14 cellular contexts compared by ENCODE assay signal in the genomic region with DNA sequence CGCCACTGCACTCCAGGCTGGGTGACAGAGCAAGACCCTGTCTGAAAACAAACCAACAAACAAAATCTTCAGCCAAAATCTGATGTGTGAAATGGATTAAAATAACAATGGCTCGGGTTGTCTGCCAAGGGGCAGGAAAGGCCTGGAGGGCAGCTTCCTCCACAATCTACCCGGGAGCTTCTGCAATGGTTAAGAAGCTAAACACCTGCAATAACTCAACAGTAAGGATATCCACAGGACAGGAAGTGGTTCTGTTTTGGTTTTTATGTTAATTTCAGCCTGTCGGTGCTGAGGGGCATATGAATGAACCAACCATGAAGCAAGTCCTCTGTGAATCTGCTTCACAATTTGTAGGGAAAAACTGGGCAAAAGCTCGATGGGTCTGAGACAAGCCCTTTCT. TPM values are rescaled to one million over a fixed set of nuclear protein-coding genes. Genes with fewer than 3 reads are reported as not detected.
DNase-seq lines count a peak whose midpoint lies in the region; ATAC-seq, FAIRE-seq and TF ChIP-seq lines count a peak whose summit lies in the region.
"Had no signal": no experiment of that assay in that cellular context is flagged by ENCODE, and none has a peak within 500 bp of the region (broad histone marks: within the 10 kb centered on the region; RNA-seq: fewer than 3 reads in every experiment).

No MANE protein-coding gene starts in this region.

- intact Hi-C loops in GM12878 (cut with micrococcal nuclease; ENCODE audit: unreplicated experiment), result no loop called here

- no peak for FAIRE-seq in GM12878 (lab: Jason Lieb, UNC)
- FAIRE-seq: kidney, urothelium cell line had no signal

- H2AFZ ChIP-seq in GM12878 (ENCODE audit: control insufficient read depth, low read depth, low read length), result no peak overlapping the region

- H4K20me1 ChIP-seq in GM12878 (ENCODE audit: control insufficient read depth, insufficient read depth), result no peaks in the 10 kb centered on the region

- H3K9me3 Mint-ChIP-seq in activated T-cell treated with anti-CD3 and anti-CD28 coated beads, Interleukin-2, amount 50 U/mL, for 72 hours, result no peaks in the 10 kb centered on the region
- H3K9me3 Mint-ChIP-seq in progenitor cell of endocrine pancreas (ENCODE audit: low read depth), result no peaks in the 10 kb centered on the region
- H3K9me3 Mint-ChIP-seq: nephron had no signal

- H3K9me3 ChIP-seq in GM12878 (replicated peaks; ENCODE audit: control insufficient read depth, insufficient read depth, low read length), result no peaks in the 10 kb centered on the region

- no peak for TF ChIP-seq POLR2A in GM12878 (IDR thresholded peaks at IDR 0.05; ENCODE audit: low read depth, low read length)

- no peak overlapping the region for H3K4me2 ChIP-seq in GM12878 (ENCODE audit: control insufficient read depth, insufficient read depth)

- RAD21 ChIA-PET in GM12878 (lab: Charles Lee; ENCODE audit: unreplicated experiment), result no interaction called here

- H3K9ac ChIP-seq in GM12878 (ENCODE audit: control insufficient read depth, insufficient read depth, low read length), result no peak overlapping the region

- H3K4me3 Mint-ChIP-seq in activated T-cell treated with anti-CD3 and anti-CD28 coated beads, Interleukin-2, amount 50 U/mL, for 72 hours, result no peak overlapping the region
- H3K4me3 Mint-ChIP-seq in progenitor cell of endocrine pancreas (ENCODE audit: low read depth), result no peak overlapping the region
- H3K4me3 Mint-ChIP-seq: nephron had no signal

- CTCF ChIA-PET in GM12878 (lab: Yijun Ruan, JAX), result interaction anchor here (0.6 kb wide), 1 partner anchor 37 kb away, joined by 3 read pairs; no protein-coding TSS in a partner anchor

- no peak for TF ChIP-seq RAD21 in GM12878 (IDR thresholded peaks at IDR 0.05; ENCODE audit: insufficient read depth, low read depth, low read length)

- BruUV-seq in GM12878 (replicated peaks; lab: Mats Ljungman, UMichigan), result no TSS peak

- TF ChIP-seq EP300 in GM12878 (IDR thresholded peaks at IDR 0.05; ENCODE audit: borderline replicate concordance in 1 of 2, control insufficient read depth in 1 of 2, low read depth in 2 of 2, low read length in 2 of 2), result no peak

- no peak overlapping the region for H3K4me3 ChIP-seq in GM12878

- no peaks in the 10 kb centered on the region for H3K27me3 ChIP-seq in GM12878 (replicated peaks in 1 of 2; ENCODE audit: control insufficient read depth in 2 of 2, insufficient read depth in 2 of 2, low read length in 1 of 2)

- in situ Hi-C loops in GM12878 (cut with MboI), result no loop called here

- no peak for DNase-seq in activated T-cell treated with anti-CD3 and anti-CD28 coated beads, Interleukin-2, amount 50 U/mL, for 72 hours
- DNase-seq in activated T-cell treated with anti-CD3 and anti-CD28 coated beads, Interleukin-2, amount 50 U/mL, for 1 hour, result no peak
- peak; percentile 29 for DNase-seq in MV-4-11 (lab: John Stamatoyannopoulos, UW)
- DNase-seq in GM12878 (ENCODE audit: low read depth, low spot score), result no peak
- DNase-seq in progenitor cell of endocrine pancreas (ENCODE audit: low spot score, unreplicated experiment), result no peak
- no peak for DNase-seq in germinal center (ENCODE audit: low spot score)
- DNase-seq in UCSD-AML1 (lab: John Stamatoyannopoulos, UW; ENCODE audit: unreplicated experiment), result no peak
- no peak for DNase-seq in T-helper 9 cell
- DNase-seq: activated effector memory CD4-positive, alpha-beta T cell treated with Interleukin-2 at 50 U/mL for 16 hours; cerebellar nuclear complex; kidney had no signal

- no peaks in the 10 kb centered on the region for H3K4me1 ChIP-seq in GM12878 (ENCODE audit: control insufficient read depth, insufficient read depth, low read length)

- WGBS in GM12878 (ENCODE audit: insufficient coverage, insufficient replicate concordance, low lambda C conversion rate, missing lambda C conversion rate), result 41% methylated on average over 5 of the region's 5 CpGs

- peaks cover 9 to 18% of the 10 kb centered on the region in 2 donors for H3K36me3 Mint-ChIP-seq in activated T-cell treated with anti-CD3 and anti-CD28 coated beads, Interleukin-2, amount 50 U/mL, for 72 hours (ENCODE audit: insufficient read depth in 2 of 2)
- peaks cover 55% of the 10 kb centered on the region for H3K36me3 Mint-ChIP-seq in progenitor cell of endocrine pancreas (ENCODE audit: insufficient read depth)

- no peak overlapping the region for H3K27ac ChIP-seq in GM12878 (ENCODE audit: control insufficient read depth, insufficient read depth)
- H3K27ac ChIP-seq: VCaP had no signal

- ATAC-seq in activated T-cell treated with anti-CD3 and anti-CD28 coated beads, Interleukin-2, amount 50 U/mL, for 72 hours (replicated peaks in 1 of 2), result peak in 1 of 2 donors; percentile 30
- ATAC-seq in GM12878, result no peak

- TF ChIP-seq CTCF in GM12878 (IDR thresholded peaks at IDR 0.05 in 2 of 3, conservative IDR thresholded peaks at IDR 0.05 in 1 of 3; ENCODE audit: control insufficient read depth in 2 of 3, extremely low read depth in 1 of 3, insufficient read depth in 1 of 3, low read depth in 3 of 3, low read length in 3 of 3), result no peak
- no peak for TF ChIP-seq CTCF in progenitor cell of endocrine pancreas (IDR thresholded peaks at IDR 0.05; ENCODE audit: unreplicated experiment)

- H3K36me3 ChIP-seq in GM12878 (ENCODE audit: control insufficient read depth in 2 of 2, insufficient read depth in 2 of 2, low read length in 1 of 2), result peaks cover 11 to 39% of the 10 kb centered on the region in 2 experiments

- peaks cover 23% of the 10 kb centered on the region for H3K4me1 Mint-ChIP-seq in activated T-cell treated with anti-CD3 and anti-CD28 coated beads, Interleukin-2, amount 50 U/mL, for 72 hours (ENCODE audit: low read depth)
- no peaks in the 10 kb centered on the region for H3K4me1 Mint-ChIP-seq in progenitor cell of endocrine pancreas (ENCODE audit: low read depth)

- POLR2A ChIA-PET in GM12878 (lab: Charles Lee), result interaction anchor here (0.6 kb wide), 1 partner anchor 61 kb away, joined by 4 read pairs; no protein-coding TSS in a partner anchor

- H3K27me3 Mint-ChIP-seq in activated T-cell treated with anti-CD3 and anti-CD28 coated beads, Interleukin-2, amount 50 U/mL, for 72 hours (ENCODE audit: low read depth), result no peaks in the 10 kb centered on the region
- no peaks in the 10 kb centered on the region for H3K27me3 Mint-ChIP-seq in progenitor cell of endocrine pancreas

- SMC1A ChIA-PET in GM12878 (lab: Charles Lee; ENCODE audit: uncharacterized antibody, unreplicated experiment), result no interaction called here

- peak overlapping the region; percentile 14 for H3K27ac Mint-ChIP-seq in activated T-cell treated with anti-CD3 and anti-CD28 coated beads, Interleukin-2, amount 50 U/mL, for 72 hours
- H3K27ac Mint-ChIP-seq in progenitor cell of endocrine pancreas, result peak overlapping the region; percentile 67

- no peaks in the 10 kb centered on the region for H3K79me2 ChIP-seq in GM12878 (ENCODE audit: control insufficient read depth, insufficient read depth, low read length)

TF ChIP-seq in GM12878, 131 proteins besides CTCF, POLR2A, EP300 and RAD21 (continues in another document):
- TF ChIP-seq, protein P1, sequence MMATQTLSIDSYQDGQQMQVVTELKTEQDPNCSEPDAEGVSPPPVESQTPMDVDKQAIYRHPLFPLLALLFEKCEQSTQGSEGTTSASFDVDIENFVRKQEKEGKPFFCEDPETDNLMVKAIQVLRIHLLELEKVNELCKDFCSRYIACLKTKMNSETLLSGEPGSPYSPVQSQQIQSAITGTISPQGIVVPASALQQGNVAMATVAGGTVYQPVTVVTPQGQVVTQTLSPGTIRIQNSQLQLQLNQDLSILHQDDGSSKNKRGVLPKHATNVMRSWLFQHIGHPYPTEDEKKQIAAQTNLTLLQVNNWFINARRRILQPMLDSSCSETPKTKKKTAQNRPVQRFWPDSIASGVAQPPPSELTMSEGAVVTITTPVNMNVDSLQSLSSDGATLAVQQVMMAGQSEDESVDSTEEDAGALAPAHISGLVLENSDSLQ (IDR thresholded peaks at IDR 0.05), result peak; percentile 66

RNA-seq across cellular contexts. Expression of gene RAD52, which starts 34.4 kb away (rescaled TPM):
- total RNA-seq in activated T-cell treated with anti-CD3 and anti-CD28 coated beads, Interleukin-2, amount 50 U/mL, for 72 hours, result 10 to 100 TPM; 12.1 to 18.1 TPM
- total RNA-seq in GM12878 (2013; cell fraction: nucleolus; rRNA removed), result 80.3 and 81.5 TPM in 2 replicates
- total RNA-seq in GM12878 (2014; rRNA removed) (10.2 and 10.7 TPM in 2 replicates), GM12878 (2014; rRNA removed; fragmentation: Illumina TruSeq; extraction: Trizol) (9.3 and 11.4 TPM in 2 replicates), GM12878 (2021) (6.5 and 6.6 TPM in 2 replicates), progenitor cell of endocrine pancreas (41.2 and 52.6 TPM in 2 replicates)
- 4.4 TPM for polyA plus RNA-seq in GM12878 (2011; ENCODE audit: low read depth)
- polyA plus RNA-seq in GM12878 (2011; rRNA removed) (13.1 and 15.7 TPM in 2 replicates), GM12878 (2014; fragmentation: Illumina TruSeq; extraction: Trizol) (5.9 and 8.5 TPM in 2 replicates), GM12878 (2014; fragmentation: Nextera tagmentation; extraction: Ambion mirVana) (1 to 10 TPM; 2.0 to 2.9 TPM), GM12878 (2014; rRNA removed) (11.2 and 11.3 TPM in 2 replicates), GM12878 (2016; fragmentation: Nextera tagmentation; extraction: Ambion mirVana) (1 to 10 TPM; 7.7 to 9.7 TPM)
- 10.6 and 16.5 TPM in 2 replicates for polyA plus RNA-seq in GM12878 (2011; cell fraction: cytosol; rRNA removed)
- polyA plus RNA-seq in GM12878 (2011; cell fraction: nucleus; rRNA removed), result 52.6 and 66.0 TPM in 2 replicates
- polyA plus RNA-seq in GM12878 (2012), result 4.0 and 8.3 TPM in 2 replicates
- 19.2 and 29.6 TPM in 2 replicates for polyA minus RNA-seq in GM12878 (2011; rRNA and poly(A)+ RNA removed)
- 6.3 and 9.3 TPM in 2 replicates for polyA minus RNA-seq in GM12878 (2011; cell fraction: cytosol; rRNA and poly(A)+ RNA removed)
- 16.3 and 21.0 TPM in 2 replicates for polyA minus RNA-seq in GM12878 (2011; cell fraction: nucleus; rRNA and poly(A)+ RNA removed)
